In the genomic region with DNA sequence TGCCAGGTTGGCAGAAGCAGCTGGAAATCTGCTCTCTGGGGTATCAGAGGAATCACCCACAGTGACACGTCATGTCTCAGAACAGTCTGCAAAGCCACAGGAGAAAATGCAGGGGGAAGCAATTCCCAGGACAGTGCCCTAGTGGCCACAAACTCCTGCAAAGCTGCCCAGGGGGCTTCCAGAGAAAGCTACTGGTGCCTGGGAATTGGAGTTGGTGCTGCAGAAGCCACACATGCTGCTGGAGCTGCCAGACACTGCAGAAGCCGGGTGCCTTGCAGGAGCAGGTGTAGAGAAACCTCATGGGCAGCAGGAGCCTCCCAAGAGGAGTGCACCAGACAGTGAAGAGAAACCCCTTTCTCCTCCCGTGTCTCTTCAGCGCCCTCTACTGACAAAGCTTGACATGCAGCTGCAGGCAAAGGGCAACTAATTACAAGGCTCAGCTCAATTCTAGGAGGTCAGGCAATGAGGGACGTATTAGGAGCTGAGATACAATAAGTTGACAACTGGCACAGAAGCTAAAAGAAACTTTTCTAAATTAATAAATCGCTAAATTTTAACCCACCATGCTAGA, we compare ENCODE assay signal across 2 cellular contexts.
TF ChIP-seq lines count a peak whose summit lies in the region.

No MANE protein-coding gene starts in this region.

TF ChIP-seq in SK-N-SH, 30 proteins besides CTCF, POLR2A, EP300 and RAD21 (continued from another document):
- TF ChIP-seq PBX3 (IDR thresholded peaks at IDR 0.05) (no peak), RXRA (IDR thresholded peaks at IDR 0.05; ENCODE audit: borderline replicate concordance, low read depth) (no peak), REST (IDR thresholded peaks at IDR 0.05; ENCODE audit: low read depth, low read length) (no peak), JUND (IDR thresholded peaks at IDR 0.05) (no peak), FOSL2 (IDR thresholded peaks at IDR 0.05; ENCODE audit: borderline replicate concordance, low read depth) (no peak), IRF3 (IDR thresholded peaks at IDR 0.05; ENCODE audit: low read depth, low read length) (no peak), NFIC (IDR thresholded peaks at IDR 0.05; ENCODE audit: borderline replicate concordance) (no peak), SMC3 (IDR thresholded peaks at IDR 0.05; ENCODE audit: low read depth, low read length) (no peak), TCF12 (IDR thresholded peaks at IDR 0.05) (no peak)
- TF ChIP-seq, protein P1, sequence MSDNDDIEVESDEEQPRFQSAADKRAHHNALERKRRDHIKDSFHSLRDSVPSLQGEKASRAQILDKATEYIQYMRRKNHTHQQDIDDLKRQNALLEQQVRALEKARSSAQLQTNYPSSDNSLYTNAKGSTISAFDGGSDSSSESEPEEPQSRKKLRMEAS (IDR thresholded peaks at IDR 0.05; ENCODE audit: low read depth), result no peak

TF ChIP-seq in SK-N-SH treated with all-trans-retinoic acid at 6 μM for 48 hours, 23 proteins besides CTCF, POLR2A, EP300 and RAD21 (continued from another document):
- TF ChIP-seq, protein P2, sequence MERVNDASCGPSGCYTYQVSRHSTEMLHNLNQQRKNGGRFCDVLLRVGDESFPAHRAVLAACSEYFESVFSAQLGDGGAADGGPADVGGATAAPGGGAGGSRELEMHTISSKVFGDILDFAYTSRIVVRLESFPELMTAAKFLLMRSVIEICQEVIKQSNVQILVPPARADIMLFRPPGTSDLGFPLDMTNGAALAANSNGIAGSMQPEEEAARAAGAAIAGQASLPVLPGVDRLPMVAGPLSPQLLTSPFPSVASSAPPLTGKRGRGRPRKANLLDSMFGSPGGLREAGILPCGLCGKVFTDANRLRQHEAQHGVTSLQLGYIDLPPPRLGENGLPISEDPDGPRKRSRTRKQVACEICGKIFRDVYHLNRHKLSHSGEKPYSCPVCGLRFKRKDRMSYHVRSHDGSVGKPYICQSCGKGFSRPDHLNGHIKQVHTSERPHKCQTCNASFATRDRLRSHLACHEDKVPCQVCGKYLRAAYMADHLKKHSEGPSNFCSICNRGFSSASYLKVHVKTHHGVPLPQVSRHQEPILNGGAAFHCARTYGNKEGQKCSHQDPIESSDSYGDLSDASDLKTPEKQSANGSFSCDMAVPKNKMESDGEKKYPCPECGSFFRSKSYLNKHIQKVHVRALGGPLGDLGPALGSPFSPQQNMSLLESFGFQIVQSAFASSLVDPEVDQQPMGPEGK (CRISPR knock-in tag; IDR thresholded peaks at IDR 0.05; ENCODE audit: borderline replicate concordance), result no peak
- TF ChIP-seq OSR1 (CRISPR knock-in tag; IDR thresholded peaks at IDR 0.05) (no peak), ZC3H10 (CRISPR knock-in tag; IDR thresholded peaks at IDR 0.05) (no peak), ZFP30 (CRISPR knock-in tag; IDR thresholded peaks at IDR 0.05) (no peak), ZNF70 (CRISPR knock-in tag; IDR thresholded peaks at IDR 0.05) (no peak), ISL1 (CRISPR knock-in tag; IDR thresholded peaks at IDR 0.05) (no peak), CSRNP3 (CRISPR knock-in tag; IDR thresholded peaks at IDR 0.05) (no peak), TCF4 (CRISPR knock-in tag; IDR thresholded peaks at IDR 0.05; ENCODE audit: borderline replicate concordance) (no peak), CSDC2 (CRISPR knock-in tag; IDR thresholded peaks at IDR 0.05) (no peak), RARB (CRISPR knock-in tag; IDR thresholded peaks at IDR 0.05) (no peak)
